8 cellular contexts compared by ENCODE assay signal in the genomic region with DNA sequence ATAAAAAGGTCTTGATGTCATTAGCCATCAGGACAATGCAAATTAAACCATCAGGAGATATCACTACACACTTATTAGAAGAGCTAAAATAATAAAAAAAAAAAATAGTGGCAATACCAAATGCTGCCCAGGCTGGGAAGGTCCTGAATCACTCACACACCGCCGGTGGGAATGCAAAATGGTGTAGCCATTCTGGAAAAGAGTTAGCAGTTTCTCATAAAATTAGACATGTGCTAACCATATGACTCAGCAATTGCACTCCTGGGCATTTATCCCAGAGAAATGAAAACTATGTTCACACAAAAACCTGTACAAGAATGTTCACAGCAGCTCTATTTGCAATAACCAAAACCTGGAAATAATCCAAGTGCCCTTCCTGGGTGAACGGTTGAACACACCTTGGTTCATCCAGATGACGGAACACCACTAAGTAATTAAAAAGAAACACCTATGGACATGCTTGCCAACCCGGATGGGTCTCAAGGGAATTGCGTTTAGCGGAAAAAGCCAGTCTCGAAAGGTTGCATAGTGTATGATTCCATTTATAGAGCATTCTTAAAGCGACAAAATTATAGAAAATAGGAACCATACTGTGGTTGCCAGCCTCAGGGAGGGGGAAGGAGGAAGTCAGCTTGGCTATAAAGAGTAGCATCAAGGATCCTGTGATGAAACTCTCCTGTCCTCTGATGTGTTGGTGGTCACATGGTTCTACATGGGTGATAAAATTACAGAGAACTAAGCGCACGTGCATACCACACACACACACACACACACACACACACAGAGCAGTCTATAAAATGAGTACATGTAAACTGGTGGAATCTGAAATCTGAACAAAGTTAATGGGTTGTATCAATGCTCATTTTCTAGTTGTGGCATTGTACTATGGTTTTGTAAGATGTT. TPM values are rescaled to one million over a fixed set of nuclear protein-coding genes. Genes with fewer than 3 reads are reported as not detected.
DNase-seq lines count a peak whose midpoint lies in the region; ATAC-seq and TF ChIP-seq lines count a peak whose summit lies in the region.

No MANE protein-coding gene starts in this region.

- H3K36me3 Mint-ChIP-seq in activated T-helper 2 cell treated with anti-CD3 and anti-CD28 coated beads, Interferon-gamma antibody, Interleukin-2, Interleukin-4, amounts not matched to agents 10 μg/mL and 5 μg/mL and 100 μg/mL, durations not matched to agents 14 hours and 24 hours and 36 hours (ENCODE audit: low read depth): peaks cover 53% of the 10 kb centered on the region

- no peaks in the 10 kb centered on the region for H3K27me3 ChIP-seq in right atrium auricular region

- H3K4me3 Mint-ChIP-seq in activated T-helper 2 cell treated with anti-CD3 and anti-CD28 coated beads, Interferon-gamma antibody, Interleukin-2, Interleukin-4, amounts not matched to agents 10 μg/mL and 5 μg/mL and 100 μg/mL, durations not matched to agents 14 hours and 24 hours and 36 hours (ENCODE audit: low read depth): peak overlapping the region; percentile 49

- H3K27ac Mint-ChIP-seq in activated T-helper 2 cell treated with anti-CD3 and anti-CD28 coated beads, Interferon-gamma antibody, Interleukin-2, Interleukin-4, amounts not matched to agents 10 μg/mL and 5 μg/mL and 100 μg/mL, durations not matched to agents 14 hours and 24 hours and 36 hours: peak overlapping the region; percentile 58

- no peaks in the 10 kb centered on the region for H3K9me3 ChIP-seq in right atrium auricular region

- TF ChIP-seq CTCF in right atrium auricular region (IDR thresholded peaks at IDR 0.05): no peak

- H3K4me1 Mint-ChIP-seq in activated T-helper 2 cell treated with anti-CD3 and anti-CD28 coated beads, Interferon-gamma antibody, Interleukin-2, Interleukin-4, amounts not matched to agents 10 μg/mL and 5 μg/mL and 100 μg/mL, durations not matched to agents 14 hours and 24 hours and 36 hours (ENCODE audit: low read depth): peaks cover 75% of the 10 kb centered on the region

- H3K4me3 ChIP-seq in right atrium auricular region: no peak overlapping the region

- peak overlapping the region; percentile 97 for H3K27ac ChIP-seq in right atrium auricular region

- H3K36me3 ChIP-seq in right atrium auricular region: no peaks in the 10 kb centered on the region

- intact Hi-C loops in activated T-helper 2 cell treated with anti-CD3 and anti-CD28 coated beads, Interferon-gamma antibody, Interleukin-2, Interleukin-4, amounts not matched to agents 10 μg/mL and 5 μg/mL and 100 μg/mL, durations not matched to agents 14 hours and 24 hours and 36 hours (cut with micrococcal nuclease): no loop called here

- no peaks in the 10 kb centered on the region for H3K9me3 Mint-ChIP-seq in activated T-helper 2 cell treated with anti-CD3 and anti-CD28 coated beads, Interferon-gamma antibody, Interleukin-2, Interleukin-4, amounts not matched to agents 10 μg/mL and 5 μg/mL and 100 μg/mL, durations not matched to agents 14 hours and 24 hours and 36 hours

- ATAC-seq in HG02870 (IDR thresholded peaks at IDR 0.05; ENCODE audit: unreplicated experiment): peak; percentile 23

- peak; percentile 54 for DNase-seq in activated gamma-delta T cell treated with Interleukin-2 at 50 U/mL for 16 hours
- DNase-seq in activated gamma-delta T cell (lab: John Stamatoyannopoulos, UW): no peak
- peak; percentile 5 for DNase-seq in NCI-H345 treated with DMSO at 0.1 percent for 48 hours (lab: John Stamatoyannopoulos, UW; ENCODE audit: unreplicated experiment)
- no peak for DNase-seq in activated T-helper 2 cell treated with anti-CD3 and anti-CD28 coated beads, Interferon-gamma antibody, Interleukin-2, Interleukin-4, amounts not matched to agents 10 μg/mL and 5 μg/mL and 100 μg/mL, durations not matched to agents 14 hours and 24 hours and 36 hours (ENCODE audit: low spot score)
- no peak for DNase-seq in right atrium auricular region (ENCODE audit: low spot score)
- peak in 5 of 6 experiments; percentile 17 to 57 (median 50) for DNase-seq in stimulated activated naive CD4-positive, alpha-beta T cell (lab: John Stamatoyannopoulos, UW)
- DNase-seq in iPS-NIHi7 (ENCODE audit: extremely low spot score): no peak

- H3K27me3 Mint-ChIP-seq in activated T-helper 2 cell treated with anti-CD3 and anti-CD28 coated beads, Interferon-gamma antibody, Interleukin-2, Interleukin-4, amounts not matched to agents 10 μg/mL and 5 μg/mL and 100 μg/mL, durations not matched to agents 14 hours and 24 hours and 36 hours (ENCODE audit: low read depth): no peaks in the 10 kb centered on the region

- peaks cover 0 to 53% of the 10 kb centered on the region in 2 donors for H3K4me1 ChIP-seq in right atrium auricular region

RNA-seq across cellular contexts. Expression of gene MBP, which starts 4.6 kb away (rescaled TPM):
- total RNA-seq in activated T-helper 2 cell treated with anti-CD3 and anti-CD28 coated beads, Interferon-gamma antibody, Interleukin-2, Interleukin-4, amounts not matched to agents 10 μg/mL and 5 μg/mL and 100 μg/mL, durations not matched to agents 14 hours and 24 hours and 36 hours: 53.7 and 54.3 TPM in 2 replicates
- total RNA-seq in right atrium auricular region: 10 to 100 TPM; 15.4 to 15.8 TPM

Comparison
In these comparisons a context has a peak if more than half of its experiments do, and no peak if none do; other contexts are left out.
1. DNase-seq: peak in activated gamma-delta T cell treated with Interleukin-2 at 50 U/mL for 16 hours (single experiment), NCI-H345 treated with DMSO at 0.1 percent for 48 hours (single experiment) and stimulated activated naive CD4-positive, alpha-beta T cell (5 of 6); none in activated gamma-delta T cell (single experiment), activated T-helper 2 cell treated with anti-CD3 and anti-CD28 coated beads, Interferon-gamma antibody, Interleukin-2, Interleukin-4, amounts not matched to agents 10 μg/mL and 5 μg/mL and 100 μg/mL, durations not matched to agents 14 hours and 24 hours and 36 hours (single experiment), right atrium auricular region (single experiment) and iPS-NIHi7 (single experiment).